Comparison of ENCODE assay signal across 8 cellular contexts in the genomic region with DNA sequence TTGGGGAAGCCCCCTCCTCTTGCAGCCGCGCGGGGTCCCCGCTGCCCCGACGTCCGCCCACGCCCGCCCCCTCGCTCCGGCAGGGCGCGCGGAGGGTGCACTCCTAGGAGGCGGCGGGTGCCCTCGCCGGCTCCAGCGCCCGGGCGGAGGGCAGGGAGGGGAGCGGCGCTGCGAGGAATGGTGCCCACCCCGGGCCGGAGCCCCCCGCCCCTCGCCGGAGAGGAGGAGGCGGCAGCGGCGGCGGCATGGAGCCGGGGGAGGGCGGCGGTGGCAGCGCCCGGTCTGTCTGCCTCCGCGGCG. TPM values are rescaled to one million over a fixed set of nuclear protein-coding genes. Genes with fewer than 3 reads are reported as not detected.
A peak's percentile ranks its signal among the peaks of the same experiment; 100 is the strongest.
DNase-seq lines count a peak whose midpoint lies in the region; ATAC-seq and TF ChIP-seq lines count a peak whose summit lies in the region.

No MANE protein-coding gene starts in this region.

- H3K27me3 Mint-ChIP-seq in activated B cell treated with CpG ODN at 0.5 μM for 24 hours: peaks cover 30% of the 10 kb centered on the region
- H3K27me3 Mint-ChIP-seq in naive thymus-derived CD4-positive, alpha-beta T cell: peaks cover 38 to 67% (median 54%) of the 10 kb centered on the region in 5 donors

- CTCF ChIA-PET in activated B cell treated with CpG ODN at 0.5 μM for 24 hours (lab: Charles Lee): no interaction called here
- CTCF ChIA-PET in naive thymus-derived CD4-positive, alpha-beta T cell (lab: Charles Lee): no interaction called here

- intact Hi-C loops in activated B cell treated with CpG ODN at 0.5 μM for 24 hours (cut with micrococcal nuclease): loop anchor here (2.0 to 5.0 kb wide), 5 partner anchors 311 to 1771 kb away; a partner anchor contains a TSS
- intact Hi-C loops in naive thymus-derived CD4-positive, alpha-beta T cell (cut with micrococcal nuclease): loop anchor here in 1 of 2 donors (5.0 to 10.0 kb wide), 4 partner anchors 84 to 572 kb away; no protein-coding TSS in a partner anchor

- peaks cover 0 to 7% of the 10 kb centered on the region in 2 donors for H3K4me1 ChIP-seq in naive thymus-derived CD4-positive, alpha-beta T cell (ENCODE audit: control insufficient read depth in 2 of 2, insufficient read depth in 2 of 2, low read length in 2 of 2)

- ATAC-seq in HG02571 (IDR thresholded peaks at IDR 0.05; ENCODE audit: unreplicated experiment): peak; percentile 4
- ATAC-seq in activated B cell treated with CpG ODN at 0.5 μM for 24 hours (ENCODE audit: low read depth): peak; percentile 9
- peak; percentile 4 for ATAC-seq in naive thymus-derived CD4-positive, alpha-beta T cell

- H3K4me3 ChIP-seq in GM12864 (ENCODE audit: low read depth, low read length): peak overlapping the region; percentile 70
- H3K4me3 ChIP-seq in naive thymus-derived CD4-positive, alpha-beta T cell (ENCODE audit: low read length): no peak overlapping the region

- H3K4me1 Mint-ChIP-seq in activated B cell treated with CpG ODN at 0.5 μM for 24 hours: peaks cover 19% of the 10 kb centered on the region
- peaks cover 4 to 25% (median 21%) of the 10 kb centered on the region in 7 donors for H3K4me1 Mint-ChIP-seq in naive thymus-derived CD4-positive, alpha-beta T cell

- no peak overlapping the region for H3K4me3 Mint-ChIP-seq in activated B cell treated with CpG ODN at 0.5 μM for 24 hours
- H3K4me3 Mint-ChIP-seq in naive thymus-derived CD4-positive, alpha-beta T cell: no peak overlapping the region

- H3K27ac ChIP-seq in naive thymus-derived CD4-positive, alpha-beta T cell (ENCODE audit: low read depth, low read length): no peak overlapping the region

- TF ChIP-seq CTCF in GM12864 (IDR thresholded peaks at IDR 0.05; ENCODE audit: low read depth, low read length, missing control alignments): no peak
- TF ChIP-seq CTCF in activated B cell treated with CpG ODN at 0.5 μM for 24 hours (IDR thresholded peaks at IDR 0.05): no peak

- DNase-seq in GM12864 (ENCODE audit: low read depth): no peak
- no peak for DNase-seq in activated B cell treated with CpG ODN at 0.5 μM for 24 hours
- DNase-seq in naive thymus-derived CD4-positive, alpha-beta T cell: no peak
- DNase-seq in OCI-M2 (lab: John Stamatoyannopoulos, UW; ENCODE audit: unreplicated experiment): no peak
- DNase-seq in activated CD4-positive, alpha-beta T cell treated with anti-CD3 and anti-CD28 coated beads for 48 hours: no peak
- DNase-seq in NCI-H1092 (lab: John Stamatoyannopoulos, UW): no peak
- no peak for DNase-seq in epidermal melanocyte (ENCODE audit: insufficient read length, low spot score)

- peaks cover 0 to 4% of the 10 kb centered on the region in 2 donors for H3K27me3 ChIP-seq in naive thymus-derived CD4-positive, alpha-beta T cell (ENCODE audit: control insufficient read depth in 2 of 2, insufficient read depth in 2 of 2, low read length in 2 of 2)

- H3K9me3 Mint-ChIP-seq in activated B cell treated with CpG ODN at 0.5 μM for 24 hours: no peaks in the 10 kb centered on the region
- peaks cover 0 to 3% (median 0%) of the 10 kb centered on the region in 11 donors for H3K9me3 Mint-ChIP-seq in naive thymus-derived CD4-positive, alpha-beta T cell

- POLR2A ChIA-PET in activated B cell treated with CpG ODN at 0.5 μM for 24 hours (lab: Charles Lee): no interaction called here
- POLR2A ChIA-PET in naive thymus-derived CD4-positive, alpha-beta T cell (lab: Charles Lee): no interaction called here

- no peaks in the 10 kb centered on the region for H3K36me3 ChIP-seq in naive thymus-derived CD4-positive, alpha-beta T cell (ENCODE audit: control insufficient read depth in 2 of 3, insufficient read depth in 3 of 3, low read length in 3 of 3)

- no peaks in the 10 kb centered on the region for H3K9me3 ChIP-seq in naive thymus-derived CD4-positive, alpha-beta T cell (ENCODE audit: control insufficient read depth in 2 of 3, low read length in 3 of 3)

- no peaks in the 10 kb centered on the region for H3K36me3 Mint-ChIP-seq in activated B cell treated with CpG ODN at 0.5 μM for 24 hours (ENCODE audit: low read depth)
- no peaks in the 10 kb centered on the region for H3K36me3 Mint-ChIP-seq in naive thymus-derived CD4-positive, alpha-beta T cell

- H3K27ac Mint-ChIP-seq in activated B cell treated with CpG ODN at 0.5 μM for 24 hours: no peak overlapping the region
- H3K27ac Mint-ChIP-seq in naive thymus-derived CD4-positive, alpha-beta T cell: no peak overlapping the region

RNA-seq across cellular contexts. Expression of a gene that starts 0.5 kb away (rescaled TPM):
- 0.64 and 1.00 TPM in 2 replicates for total RNA-seq in activated B cell treated with CpG ODN at 0.5 μM for 24 hours
- under 1 TPM in 2 of 5 experiments, not detected in 3; 0.45 to 0.58 TPM for total RNA-seq in naive thymus-derived CD4-positive, alpha-beta T cell
- under 1 TPM in 1 of 2 donors, not detected in 1; 0.12 TPM for polyA plus RNA-seq in naive thymus-derived CD4-positive, alpha-beta T cell
